Comparison of ENCODE assay signal across 21 cellular contexts in the genomic region with DNA sequence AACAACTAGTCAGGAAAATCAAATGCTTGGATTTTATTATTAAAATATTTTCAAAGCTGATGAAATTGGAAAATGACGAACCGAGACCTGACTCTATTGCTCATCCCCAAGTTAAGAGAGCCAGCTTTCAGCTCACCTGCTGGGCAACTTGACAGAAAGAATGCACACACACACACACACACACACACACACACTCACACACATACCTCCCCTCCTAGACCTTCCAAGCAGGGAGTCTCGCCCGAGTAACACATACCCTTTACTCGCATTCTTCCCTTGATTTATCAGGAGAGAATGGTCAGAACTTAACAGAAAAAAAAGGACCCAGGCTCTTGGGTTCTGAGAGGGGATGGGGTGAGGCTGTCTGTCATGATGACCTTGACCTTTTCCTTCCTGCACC. TPM values are rescaled to one million over a fixed set of nuclear protein-coding genes. Genes with fewer than 3 reads are reported as not detected.
DNase-seq lines count a peak whose midpoint lies in the region; ATAC-seq, FAIRE-seq and TF ChIP-seq lines count a peak whose summit lies in the region.
"Had no signal": no experiment of that assay in that cellular context is flagged by ENCODE, and none has a peak within 500 bp of the region (broad histone marks: within the 10 kb centered on the region; RNA-seq: fewer than 3 reads in every experiment).

No MANE protein-coding gene starts in this region.

- peaks cover 7% of the 10 kb centered on the region for H3K36me3 ChIP-seq in SJSA1
- no peaks in the 10 kb centered on the region for H3K36me3 ChIP-seq in stomach smooth muscle (ENCODE audit: control insufficient read depth in 2 of 2, insufficient read depth in 2 of 2, low read length in 2 of 2)
- H3K36me3 ChIP-seq: BE2C had no signal

- no peak for ATAC-seq in left cardiac atrium

- peak; percentile 2 for DNase-seq in left cardiac atrium
- no peak for DNase-seq in cardiac septum (ENCODE audit: low spot score)
- no peak for DNase-seq in SJSA1 (ENCODE audit: low read depth in 1 of 2, low spot score in 2 of 2)
- DNase-seq in kidney tubule cell (ENCODE audit: low spot score) = peak; percentile 39
- DNase-seq in COR-L47 (lab: John Stamatoyannopoulos, UW) = no peak
- DNase-seq in H54 (ENCODE audit: insufficient read length, low spot score) = no peak
- DNase-seq in mesenteric fat pad (ENCODE audit: low spot score) = no peak
- DNase-seq: Calu3; CD4-positive, CD25-positive, alpha-beta regulatory T cell; H9; NCI-H1417; NCI-H187 treated with DMSO at 0.1 percent for 48 hours; NCI-H226; NCI-H524; NCI-H82 had no signal

- no peaks in the 10 kb centered on the region for H3K27me3 ChIP-seq in SJSA1 (replicated peaks)
- peaks cover 3 to 36% of the 10 kb centered on the region in 2 donors for H3K27me3 ChIP-seq in stomach smooth muscle (ENCODE audit: control insufficient read depth in 1 of 2, insufficient read depth in 2 of 2, low read length in 2 of 2)
- H3K27me3 ChIP-seq: BE2C had no signal

- no peak for TF ChIP-seq POLR2A in H54 (IDR thresholded peaks at IDR 0.05; ENCODE audit: low read depth, low read length)

- H3K9ac ChIP-seq in stomach smooth muscle (ENCODE audit: low read length in 2 of 2) = peak overlapping the region in 1 of 2 donors; percentile 5

- no peak overlapping the region for H3K4me3 ChIP-seq in SJSA1
- H3K4me3 ChIP-seq in stomach smooth muscle (ENCODE audit: low read length in 2 of 2) = no peak overlapping the region

- H3K4me1 ChIP-seq in SJSA1 (replicated peaks) = peaks cover 65% of the 10 kb centered on the region
- peaks cover 31% of the 10 kb centered on the region for H3K4me1 ChIP-seq in stomach smooth muscle (ENCODE audit: control insufficient read depth, insufficient read depth, low read length)
- H3K4me1 ChIP-seq: BE2C had no signal

- intact Hi-C loops in left cardiac atrium (cut with DNase I) (no loop called here), cardiac septum (cut with DNase I) (no loop called here)

- no peak for FAIRE-seq in H54 (lab: Jason Lieb, UNC)
- FAIRE-seq: GM12892 had no signal

- H3K9me3 ChIP-seq in SJSA1 (replicated peaks) (no peaks in the 10 kb centered on the region), stomach smooth muscle (ENCODE audit: control insufficient read depth in 2 of 2, low read length in 2 of 2) (peaks cover 0 to 6% of the 10 kb centered on the region in 2 donors)
- H3K9me3 ChIP-seq: BE2C had no signal

- H3K27ac ChIP-seq in SJSA1 (peak overlapping the region; percentile 98), stomach smooth muscle (ENCODE audit: low read length) (peak overlapping the region; percentile 11)

RNA-seq across cellular contexts. Expression of a gene that starts 19.1 kb away (rescaled TPM):
- total RNA-seq in left cardiac atrium (not detected), cardiac septum (not detected), mesenteric fat pad (not detected)
- 0.42 and 1.3 TPM in 2 replicates for total RNA-seq in SJSA1 (2014; rRNA removed; shearing (Covaris generic))
- total RNA-seq: A172; CD4-positive, CD25-positive, alpha-beta regulatory T cell; SK-MEL-5 had no signal

RNA-seq across cellular contexts. Expression of a gene that starts 41.6 kb away (rescaled TPM):
- total RNA-seq in left cardiac atrium = 1 to 10 TPM; 4.6 to 4.9 TPM
- total RNA-seq in cardiac septum = 6.7 TPM
- total RNA-seq in SJSA1 (2014; rRNA removed; shearing (Covaris generic)) = 5.2 and 8.6 TPM in 2 replicates
- 6.3 TPM for total RNA-seq in mesenteric fat pad
- total RNA-seq: A172, HT-29, SK-MEL-5 had no signal

Comparison
In these comparisons a context has a peak if more than half of its experiments do, and no peak if none do; other contexts are left out.
1. DNase-seq: peak in left cardiac atrium (single experiment) and kidney tubule cell (single experiment); none in cardiac septum (single experiment), SJSA1 (0 of 2), COR-L47 (single experiment), H54 (single experiment) and mesenteric fat pad (single experiment).